Comparison of ENCODE assay signal across 9 cellular contexts in genomic region chr7:138002828-138003189, GRCh38. TPM values are rescaled to one million over a fixed set of nuclear protein-coding genes. Genes with fewer than 3 reads are reported as not detected.
DNase-seq lines count a peak whose midpoint lies in the region; ATAC-seq, FAIRE-seq and TF ChIP-seq lines count a peak whose summit lies in the region.
"Had no signal": no experiment of that assay in that cellular context is flagged by ENCODE, and none has a peak within 500 bp of the region (broad histone marks: within the 10 kb centered on the region; RNA-seq: fewer than 3 reads in every experiment).

No MANE protein-coding gene starts in this region.

- 47% methylated on average over 6 of the region's 6 CpGs for WGBS in K562 (ENCODE audit: insufficient coverage, low coverage, missing lambda C conversion rate)

- H3K9ac ChIP-seq in BLaER1 treated with 17β-estradiol and CSF1 and Interleukin-3, amounts not matched to agents 10 nM and 100 nM, result no peak overlapping the region
- H3K9ac ChIP-seq in K562 (ENCODE audit: insufficient read depth in 1 of 2, low read depth in 2 of 2, low read length in 2 of 2), result peak overlapping the region; percentile 50 to 68; a peak in 3 of 4 replicates

- H3K4me2 ChIP-seq in BLaER1 treated with 17β-estradiol and CSF1 and Interleukin-3, amounts not matched to agents 10 nM and 100 nM, result peak overlapping the region in 8 of 11 experiments; percentile 26 to 58 (median 38); a peak in 15 of 22 replicates
- H3K4me2 ChIP-seq in K562 (ENCODE audit: insufficient read depth, low read length), result peak overlapping the region; percentile 51

- H3K4me1 ChIP-seq in BLaER1 treated with 17β-estradiol and CSF1 and Interleukin-3, amounts not matched to agents 10 nM and 100 nM, result peaks cover 11 to 28% (median 18%) of the 10 kb centered on the region in 10 experiments
- H3K4me1 ChIP-seq in K562 (replicated peaks in 1 of 2; ENCODE audit: control insufficient read depth in 2 of 2, insufficient read depth in 2 of 2, low read length in 2 of 2), result peaks cover 10 to 27% of the 10 kb centered on the region in 2 experiments

- no peaks in the 10 kb centered on the region for H3K9me3 Mint-ChIP-seq in nephron

- no peak overlapping the region for H3K4me3 Mint-ChIP-seq in nephron

- H3K27me3 ChIP-seq in BLaER1 treated with 17β-estradiol and CSF1 and Interleukin-3, amounts not matched to agents 10 nM and 100 nM, result no peaks in the 10 kb centered on the region
- H3K27me3 ChIP-seq in HL-60 (ENCODE audit: insufficient read depth, poor library complexity, severe bottlenecking) (no peaks in the 10 kb centered on the region), K562 (ENCODE audit: control insufficient read depth in 2 of 2, insufficient read depth in 2 of 2, low read length in 2 of 2) (no peaks in the 10 kb centered on the region)
- H3K27me3 ChIP-seq: SJSA1 had no signal

- peaks cover 0 to 5% (median 0%) of the 10 kb centered on the region in 11 experiments; a peak in 1 of 22 replicates for H3K36me3 ChIP-seq in BLaER1 treated with 17β-estradiol and CSF1 and Interleukin-3, amounts not matched to agents 10 nM and 100 nM
- H3K36me3 ChIP-seq in K562 (ENCODE audit: control insufficient read depth, insufficient read depth, low read length), result peaks cover 9% of the 10 kb centered on the region; the same call in 2 of the 3 replicates

- no peaks in the 10 kb centered on the region for H3K27me3 Mint-ChIP-seq in nephron (ENCODE audit: low read depth)

- peaks cover 7% of the 10 kb centered on the region for H3K36me3 Mint-ChIP-seq in nephron (ENCODE audit: low read depth)

- no peak for TF ChIP-seq RAD21 in K562 (CRISPR knock-in tag; conservative IDR thresholded peaks at IDR 0.05 in 1 of 2, IDR thresholded peaks at IDR 0.05 in 1 of 2)

- ATAC-seq in K562, result no peak
- ATAC-seq in GM18867 (IDR thresholded peaks at IDR 0.05; ENCODE audit: unreplicated experiment), result no peak
- ATAC-seq in GM21515 (IDR thresholded peaks at IDR 0.05; ENCODE audit: unreplicated experiment), result no peak

- peaks cover 5% of the 10 kb centered on the region for H3K9me1 ChIP-seq in K562 (ENCODE audit: control insufficient read depth, insufficient read depth, low read length)

- TF ChIP-seq POLR2A in K562 (conservative IDR thresholded peaks at IDR 0.05), result no peak

- peaks cover 0 to 7% (median 0%) of the 10 kb centered on the region in 11 experiments; a peak in 5 of 22 replicates for H4K20me1 ChIP-seq in BLaER1 treated with 17β-estradiol and CSF1 and Interleukin-3, amounts not matched to agents 10 nM and 100 nM
- H4K20me1 ChIP-seq in K562 (replicated peaks; ENCODE audit: control insufficient read depth, insufficient read depth, low read length), result no peaks in the 10 kb centered on the region

- TF ChIP-seq EP300 in K562 (IDR thresholded peaks at IDR 0.05; ENCODE audit: low read length), result no peak

- peak overlapping the region in 2 of 10 experiments; percentile 24 to 86; a peak in 3 of 20 replicates for H3K4me3 ChIP-seq in BLaER1 treated with 17β-estradiol and CSF1 and Interleukin-3, amounts not matched to agents 10 nM and 100 nM
- H3K4me3 ChIP-seq in HL-60 (replicated peaks; ENCODE audit: insufficient read depth, low read length) (no peak overlapping the region), K562 (no peak overlapping the region; the same call in 1 of the 2 replicates)
- H3K4me3 ChIP-seq: SJSA1 had no signal

- no peak for DNase-seq in HL-60 (ENCODE audit: low read depth in 1 of 2, low spot score in 1 of 2)
- no peak for DNase-seq in K562 (ENCODE audit: extremely low read depth in 1 of 4, low spot score in 3 of 4)
- DNase-seq in NCI-H345 treated with DMSO at 0.1 percent for 48 hours (lab: John Stamatoyannopoulos, UW; ENCODE audit: unreplicated experiment), result no peak
- no peak for DNase-seq in HCEC 1CT

- peaks cover 35% of the 10 kb centered on the region for H3K4me1 Mint-ChIP-seq in nephron

- POLR2A ChIA-PET in K562 (lab: Yijun Ruan, JAX), result interaction anchor here (1.3 to 1.9 kb wide), 2 partner anchors 8 to 18 kb away, joined by 4 read pairs; no protein-coding TSS in a partner anchor

- no peaks in the 10 kb centered on the region for H3K9me3 ChIP-seq in BLaER1 treated with 17β-estradiol and CSF1 and Interleukin-3, amounts not matched to agents 10 nM and 100 nM (replicated peaks in 1 of 11)
- no peaks in the 10 kb centered on the region for H3K9me3 ChIP-seq in K562 (replicated peaks; ENCODE audit: control insufficient read depth, insufficient read depth, low read depth, low read length)
- H3K9me3 ChIP-seq: SJSA1 had no signal

- H3K27ac ChIP-seq in BLaER1 treated with 17β-estradiol and CSF1 and Interleukin-3, amounts not matched to agents 10 nM and 100 nM, result no peak overlapping the region
- H3K27ac ChIP-seq in HL-60 (replicated peaks) (peak overlapping the region; percentile 52), K562 (ENCODE audit: extremely low read depth, low read depth, low read length) (peak overlapping the region; percentile 61)
- H3K27ac ChIP-seq: SJSA1 had no signal

- peaks cover 41% of the 10 kb centered on the region for H3K79me2 ChIP-seq in K562 (ENCODE audit: control insufficient read depth, insufficient read depth, low read length)

- FAIRE-seq in K562 (lab: Jason Lieb, UNC), result no peak

- CTCF ChIA-PET in K562 (lab: Yijun Ruan, JAX; ENCODE audit: low intra/inter-chr PET ratio), result interaction anchor here (1.1 to 1.3 kb wide), 2 partner anchors 88 to 100 kb away, joined by 3 to 7 read pairs; no protein-coding TSS in a partner anchor

- TF ChIP-seq CTCF in HL-60 (IDR thresholded peaks at IDR 0.05; ENCODE audit: insufficient read depth, low read length), result no peak
- no peak for TF ChIP-seq CTCF in K562 (IDR thresholded peaks at IDR 0.05 in 2 of 3, conservative IDR thresholded peaks at IDR 0.05 in 1 of 3; ENCODE audit: insufficient read depth in 2 of 3, low read depth in 1 of 3, low read length in 3 of 3)
- TF ChIP-seq CTCF in nephron (IDR thresholded peaks at IDR 0.05; ENCODE audit: unreplicated experiment in 3 of 3), result no peak

- peak overlapping the region; percentile 23 to 97 (median 38) for H3K27ac Mint-ChIP-seq in nephron

- no TSS peak for BruUV-seq in K562 (replicated peaks; lab: Mats Ljungman, UMichigan)

- intact Hi-C loops in K562 (cut with micrococcal nuclease), result loop anchor here (1.0 to 10.0 kb wide), 4 partner anchors 40 to 734 kb away; no protein-coding TSS in a partner anchor

- in situ Hi-C loops in K562 (cut with MboI), result loop anchor here (5.0 kb wide), 1 partner anchor 96 kb away; no protein-coding TSS in a partner anchor

- peak overlapping the region; percentile 92 for H2AFZ ChIP-seq in K562 (ENCODE audit: low read depth, low read length)

TF ChIP-seq in K562, 482 proteins besides CTCF, POLR2A, EP300 and RAD21 (continues in another document):
- TF ChIP-seq BRCA1 (IDR thresholded peaks at IDR 0.05) (no peak), BRCA1 (CRISPR knock-in tag; IDR thresholded peaks at IDR 0.05) (no peak), MLLT1 (IDR thresholded peaks at IDR 0.05) (peak in 1 of 2 experiments; percentile 79; a peak in 2 of 4 replicates), GABPB2 (CRISPR knock-in tag; conservative IDR thresholded peaks at IDR 0.05) (0 out of 2 replicates have a peak, but pooled peaks have one; percentile 18), OTX1 (CRISPR knock-in tag; IDR thresholded peaks at IDR 0.05) (no peak), THAP7 (CRISPR knock-in tag; IDR thresholded peaks at IDR 0.05) (no peak)

RNA-seq across cellular contexts. Expression of gene CREB3L2, which starts 0.9 kb away (rescaled TPM):
- total RNA-seq in K562 (2011; cell fraction: chromatin; rRNA removed; ENCODE audit: low replicate concordance), result 58.2 and 65.5 TPM in 2 replicates
- total RNA-seq in K562 (2011; cell fraction: nucleolus; rRNA removed), result 39.9 and 41.2 TPM in 2 replicates
- total RNA-seq in K562 (2011; cell fraction: nucleoplasm; rRNA removed), result 52.9 and 82.7 TPM in 2 replicates
- 10.2 and 19.6 TPM in 2 replicates for total RNA-seq in K562 (2014; rRNA removed)
- total RNA-seq in K562 (2014; rRNA removed; fragmentation: Illumina TruSeq; extraction: Trizol), result 13.8 and 15.2 TPM in 2 replicates
- total RNA-seq in K562 (2015; rRNA removed; fragmentation: Illumina TruSeq; extraction: Trizol), result 16.0 and 17.5 TPM in 2 replicates
- 44.7 and 45.6 TPM in 2 replicates for total RNA-seq in K562 (2021)
- polyA plus RNA-seq in K562 (2011; rRNA removed), result 17.1 and 37.9 TPM in 2 replicates
- 15.4 and 27.7 TPM in 2 replicates for polyA plus RNA-seq in K562 (2011; cell fraction: cytosol; rRNA removed)
- 24.4 and 31.2 TPM in 2 replicates for polyA plus RNA-seq in K562 (2011; cell fraction: nucleus; rRNA removed)
- 20.5 and 29.6 TPM in 2 replicates for polyA plus RNA-seq in K562 (2012)
- 26.9 and 27.4 TPM in 2 replicates for polyA plus RNA-seq in K562 (2014; fragmentation: Illumina TruSeq; extraction: Trizol)
- polyA plus RNA-seq in K562 (2014; fragmentation: Nextera tagmentation; extraction: Ambion mirVana), result 1 to 10 TPM; 7.1 to 8.8 TPM
- 15.8 and 18.7 TPM in 2 replicates for polyA plus RNA-seq in K562 (2014; rRNA removed)
- 30.2 and 46.2 TPM in 2 replicates for polyA minus RNA-seq in K562 (2011; rRNA and poly(A)+ RNA removed)
- polyA minus RNA-seq in K562 (2011; cell fraction: cytosol; rRNA and poly(A)+ RNA removed), result 19.4 and 34.7 TPM in 2 replicates
- 24.1 and 55.8 TPM in 2 replicates for polyA minus RNA-seq in K562 (2011; cell fraction: nucleus; rRNA and poly(A)+ RNA removed)

Comparison
In these comparisons a context has a peak if more than half of its experiments do, and no peak if none do; other contexts are left out.
1. H3K27ac ChIP-seq: peak in HL-60 (single experiment) and K562 (single experiment); none in BLaER1 treated with 17β-estradiol and CSF1 and Interleukin-3, amounts not matched to agents 10 nM and 100 nM (0 of 11).
2. H3K9ac ChIP-seq: peak in K562 (2 of 2); none in BLaER1 treated with 17β-estradiol and CSF1 and Interleukin-3, amounts not matched to agents 10 nM and 100 nM (0 of 11).